11 cellular contexts compared by ENCODE assay signal in the genomic region with DNA sequence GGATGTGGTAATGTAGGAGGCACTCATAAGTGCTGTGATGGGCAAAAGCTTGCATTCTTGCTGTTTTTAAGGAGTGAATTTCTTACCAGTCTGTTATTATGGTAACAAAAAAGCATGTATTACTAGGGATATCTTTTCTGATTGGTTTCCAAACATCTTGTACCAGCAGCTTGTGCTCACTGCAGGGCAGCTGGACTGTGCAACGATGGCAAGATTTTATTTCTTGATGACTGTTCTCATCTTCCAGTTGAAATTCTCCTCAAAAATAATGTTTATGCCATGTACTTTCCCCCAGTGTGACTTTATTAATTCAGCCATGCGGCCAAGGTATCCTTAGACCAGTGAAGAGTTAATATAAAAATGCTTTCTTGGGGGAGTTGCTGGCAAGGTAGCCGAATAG.
"Had no signal": no experiment of that assay in that cellular context is flagged by ENCODE, and none has a peak within 500 bp of the region (broad histone marks: within the 10 kb centered on the region; RNA-seq: fewer than 3 reads in every experiment).

No MANE protein-coding gene starts in this region.

- H3K4me1 Mint-ChIP-seq: GM23338 had no signal

- FAIRE-seq: H1, H54 had no signal

- H3K27ac ChIP-seq: GM23248 had no signal

- H3K4me2 ChIP-seq: GM23338 had no signal

- DNase-seq: GM23248, GOT3, H7, H9, HCEC 1CT, HFFc6 had no signal

- H3K4me1 ChIP-seq: HAP-1 had no signal

- ATAC-seq: GM23338, HCT116 had no signal

- H3K27ac Mint-ChIP-seq: GM23338, H9, HFFc6 had no signal

- H3K4me3 ChIP-seq: GM23248, GM23338, HAP-1 had no signal

- H3K9ac ChIP-seq: GM23248 had no signal

- H3K4me3 Mint-ChIP-seq: GM23338, H9, HFFc6 had no signal

- H2AFZ ChIP-seq: GM23248, GM23338 had no signal
